ENCODE assay signal across 8 cellular contexts in genomic region chr10:75294866-75295692, GRCh38. TPM values are rescaled to one million over a fixed set of nuclear protein-coding genes. Genes with fewer than 3 reads are reported as not detected.
A peak's percentile ranks its signal among the peaks of the same experiment; 100 is the strongest.
DNase-seq lines count a peak whose midpoint lies in the region; ATAC-seq, FAIRE-seq and TF ChIP-seq lines count a peak whose summit lies in the region.

No MANE protein-coding gene starts in this region.

- 1% methylated on average over 50 to 56 of the region's 56 CpGs for WGBS in small intestine, 3 donors

- H3K36me3 ChIP-seq in breast epithelium (no peaks in the 10 kb centered on the region), small intestine (ENCODE audit: control insufficient read depth in 2 of 2, insufficient read depth in 2 of 2, low read length in 2 of 2) (no peaks in the 10 kb centered on the region)

- H3K4me1 ChIP-seq in breast epithelium (no peaks in the 10 kb centered on the region), small intestine (ENCODE audit: control insufficient read depth in 2 of 2, insufficient read depth in 1 of 2, low read depth in 1 of 2, low read length in 1 of 2) (no peaks in the 10 kb centered on the region)

- POLR2A ChIA-PET in WTC11 (lab: Charles Lee): no interaction called here

- no peak for FAIRE-seq in small intestine (lab: Jason Lieb, UNC)

- DNase-seq in GM04503 (ENCODE audit: low read depth) (peak; percentile 33), NCI-H1694 treated with DMSO at 0.1 percent for 48 hours (lab: John Stamatoyannopoulos, UW) (peak; percentile 57), WTC11 (ENCODE audit: low spot score) (peak; percentile 60), breast epithelium (ENCODE audit: low spot score in 2 of 2) (peak; percentile 72 to 77), immature natural killer cell (peak; percentile 50 to 59 (median 53)), small intestine (peak; percentile 75)

- TF ChIP-seq CTCF in WTC11 (IDR thresholded peaks at IDR 0.05) (no peak), breast epithelium (IDR thresholded peaks at IDR 0.05) (peak in 1 of 3 donors; percentile 65)

- H3K27me3 Mint-ChIP-seq in WTC11 (ENCODE audit: low read depth) (peaks cover 36% of the 10 kb centered on the region), immature natural killer cell (ENCODE audit: low read depth in 3 of 3) (peaks cover 1 to 9% (median 4%) of the 10 kb centered on the region in 3 donors)

- peak overlapping the region; percentile 68 for H3K4me3 Mint-ChIP-seq in WTC11
- H3K4me3 Mint-ChIP-seq in immature natural killer cell: peak overlapping the region; percentile 80 to 88 (median 84)

- no peak overlapping the region for H3K27ac Mint-ChIP-seq in WTC11
- H3K27ac Mint-ChIP-seq in immature natural killer cell: peak overlapping the region in 3 of 6 donors; percentile 18 to 25 (median 21)

- ATAC-seq in HG02623 (IDR thresholded peaks at IDR 0.05; ENCODE audit: unreplicated experiment) (peak; percentile 82), WTC11 (peak; percentile 85), GM18502 (IDR thresholded peaks at IDR 0.05; ENCODE audit: poor library complexity, unreplicated experiment) (no peak)

- H3K4me1 Mint-ChIP-seq in WTC11 (0 out of 2 replicates have a peak, but pooled peaks cover 2% of the 10 kb centered on the region), immature natural killer cell (peaks cover 7% of the 10 kb centered on the region in 2 donors)

- H3K36me3 Mint-ChIP-seq in WTC11 (peaks cover 5% of the 10 kb centered on the region), immature natural killer cell (no peaks in the 10 kb centered on the region)

- peak overlapping the region; percentile 54 to 72 (median 63) for H3K4me3 ChIP-seq in breast epithelium
- peak overlapping the region; percentile 52 to 64 for H3K4me3 ChIP-seq in small intestine (ENCODE audit: low read depth in 1 of 2, low read length in 2 of 2)

- H3K27me3 ChIP-seq in breast epithelium (no peaks in the 10 kb centered on the region), small intestine (ENCODE audit: control insufficient read depth in 2 of 2, insufficient read depth in 2 of 2, low read length in 2 of 2) (no peaks in the 10 kb centered on the region)

- peak overlapping the region; percentile 87 to 91 for H3K27ac ChIP-seq in breast epithelium
- peak overlapping the region; percentile 35 to 80 for H3K27ac ChIP-seq in small intestine (ENCODE audit: low read depth in 1 of 2, low read length in 1 of 2)

- CTCF ChIA-PET in WTC11 (lab: Charles Lee): interaction anchor here (0.6 to 2.5 kb wide), 8 partner anchors 11 to 100 kb away, joined by 3 to 15 read pairs (median 4); partner anchors contain the start of gene COMTD1

- H3K9me3 Mint-ChIP-seq in WTC11 (peaks cover 26% of the 10 kb centered on the region), immature natural killer cell (no peaks in the 10 kb centered on the region)

- intact Hi-C loops in breast epithelium (cut with DNase I; ENCODE audit: low total_unique reads): no loop called here

- H3K9me3 ChIP-seq in breast epithelium (peaks cover 0 to 3% of the 10 kb centered on the region in 2 donors), small intestine (ENCODE audit: control insufficient read depth, low read depth) (no peaks in the 10 kb centered on the region)

- no peak for TF ChIP-seq POLR2A in breast epithelium (IDR thresholded peaks at IDR 0.05)

TF ChIP-seq in WTC11, 78 proteins besides CTCF, POLR2A, EP300 and RAD21:
- no peak for TF ChIP-seq ZNF263 (CRISPR knock-in tag; IDR thresholded peaks at IDR 0.05; ENCODE audit: low read depth)
- no peak for TF ChIP-seq FOXK1 (CRISPR knock-in tag; IDR thresholded peaks at IDR 0.05)
- 0 out of 2 replicates have a peak, but pooled peaks have one; percentile 20 for TF ChIP-seq SP1 (CRISPR knock-in tag; conservative IDR thresholded peaks at IDR 0.05)
- peak; percentile 60; the same call in 1 of the 2 replicates for TF ChIP-seq PRDM15 (CRISPR knock-in tag; IDR thresholded peaks at IDR 0.05)
- no peak for TF ChIP-seq NFATC4 (CRISPR knock-in tag; IDR thresholded peaks at IDR 0.05)
- peak; percentile 27; the same call in 1 of the 2 replicates for TF ChIP-seq ZNF423 (CRISPR knock-in tag; IDR thresholded peaks at IDR 0.05)

RNA-seq across cellular contexts. Expression of gene COMTD1, which starts 59.3 kb away (rescaled TPM):
- total RNA-seq in WTC11 (2021): 46.3 to 49.5 TPM (median 47.8 TPM) in 3 replicates
- 10 to 100 TPM; 21.0 to 28.5 (median 21.7) TPM for total RNA-seq in breast epithelium
- 10 to 100 TPM; 27.5 to 47.5 (median 42.8) TPM for polyA plus RNA-seq in immature natural killer cell
- 100 to 1,000 TPM; 132 to 510 (median 325) TPM for polyA plus RNA-seq in small intestine
